In genomic region chr13:94601446-94602431, GRCh38 we compare ENCODE assay signal across 8 cellular contexts. TPM values are rescaled to one million over a fixed set of nuclear protein-coding genes. Genes with fewer than 3 reads are reported as not detected.
A peak's percentile ranks its signal among the peaks of the same experiment; 100 is the strongest.
DNase-seq lines count a peak whose midpoint lies in the region; ATAC-seq and TF ChIP-seq lines count a peak whose summit lies in the region.

Gene GPR180, plus strand, starts transcription at chr13:94601857. Its CDS starts 71 bp downstream, at chr13:94601928.

- H3F3A ChIP-seq in MM.1S (ENCODE audit: insufficient read depth, low read length): 0 out of 2 replicates have a peak, but pooled peaks cover 7% of the 10 kb centered on the region

- H3K36me3 Mint-ChIP-seq in neural crest cell (ENCODE audit: low read depth): peaks cover 4% of the 10 kb centered on the region

- ATAC-seq in foreskin keratinocyte: peak; percentile 99

- peak within 1 kb of the TSS; percentile 62 for H3K27ac Mint-ChIP-seq in neural crest cell (ENCODE audit: unreplicated experiment)

- TF ChIP-seq CTCF in MM.1S (IDR thresholded peaks at IDR 0.05; ENCODE audit: low read length) (no peak), foreskin keratinocyte (conservative IDR thresholded peaks at IDR 0.05) (no peak), neural crest cell (conservative IDR thresholded peaks at IDR 0.05) (no peak), stomach (IDR thresholded peaks at IDR 0.05) (no peak)

- peak within 1 kb of the TSS; percentile 85 for H2AFZ ChIP-seq in MM.1S (ENCODE audit: low read length)

- H3K79me2 ChIP-seq in MM.1S (ENCODE audit: low read length): peaks cover 11% of the 10 kb centered on the region

- no peak for TF ChIP-seq EP300 in stomach (IDR thresholded peaks at IDR 0.05)

- H3K9ac ChIP-seq in MM.1S (ENCODE audit: low read length): peak within 1 kb of the TSS; percentile 77

- peaks cover 5% of the 10 kb centered on the region for H3K9me3 Mint-ChIP-seq in neural crest cell

- H3K36me3 ChIP-seq in MM.1S (replicated peaks; ENCODE audit: insufficient read depth, low read length) (no peaks in the 10 kb centered on the region), stomach (peaks cover 0 to 16% (median 11%) of the 10 kb centered on the region in 4 donors)

- peaks cover 23% of the 10 kb centered on the region for H3K4me1 Mint-ChIP-seq in neural crest cell

- TF ChIP-seq POLR2A in stomach (IDR thresholded peaks at IDR 0.05): peak in 1 of 4 donors; percentile 77

- no peaks in the 10 kb centered on the region for H3K9me3 ChIP-seq in MM.1S (replicated peaks; ENCODE audit: insufficient read depth, low read length)
- no peaks in the 10 kb centered on the region for H3K9me3 ChIP-seq in stomach

- intact Hi-C loops in stomach (cut with DNase I; ENCODE audit: low total_unique reads): no loop called here

- no peaks in the 10 kb centered on the region for H3K9me2 ChIP-seq in MM.1S (replicated peaks; ENCODE audit: insufficient read depth, low read length)

- peak within 1 kb of the TSS; percentile 62 for H3K4me2 ChIP-seq in MM.1S (ENCODE audit: low read depth, low read length)

- H4K20me1 ChIP-seq in MM.1S (ENCODE audit: insufficient read depth, low read length): no peaks in the 10 kb centered on the region

- H3K4me3 ChIP-seq in MM.1S (ENCODE audit: low read length) (peak within 1 kb of the TSS; percentile 76), stomach (peak within 1 kb of the TSS; percentile 82 to 95 (median 87))

- H3K27ac ChIP-seq in MM.1S (ENCODE audit: low read length) (peak within 1 kb of the TSS; percentile 38; the same call in 1 of the 2 replicates), foreskin keratinocyte (peak within 1 kb of the TSS; percentile 21), stomach (peak within 1 kb of the TSS; percentile 84 to 96 (median 89))

- DNase-seq in GDM1 (lab: John Stamatoyannopoulos, UW): peak; percentile 99
- peak; percentile 100 for DNase-seq in HCEC 1CT
- DNase-seq in MM.1S: peak; percentile 99
- peak; percentile 100 for DNase-seq in SIG-M5 treated with dmso at 0.1 percent for 504 hours (lab: John Stamatoyannopoulos, UW; ENCODE audit: unreplicated experiment)
- peak; percentile 65 to 82 (median 66) for DNase-seq in activated naive CD4-positive, alpha-beta T cell (lab: John Stamatoyannopoulos, UW)
- DNase-seq in foreskin keratinocyte: peak; percentile 97 to 99
- peak; percentile 79 for DNase-seq in neural crest cell (ENCODE audit: low read depth, low spot score)
- DNase-seq in stomach: peak; percentile 96

- 0 to 1% (median 0%) methylated on average over 34 to 71 of the region's 71 CpGs for WGBS in stomach, 5 donors

- H3K27me3 Mint-ChIP-seq in neural crest cell (ENCODE audit: low read depth): no peaks in the 10 kb centered on the region

- H3K4me1 ChIP-seq in MM.1S (ENCODE audit: low read length) (peaks cover 7% of the 10 kb centered on the region; the same call in 1 of the 2 replicates), foreskin keratinocyte (peaks cover 13% of the 10 kb centered on the region), stomach (peaks cover 0 to 25% (median 15%) of the 10 kb centered on the region in 4 donors)

- H3K27me3 ChIP-seq in MM.1S (replicated peaks; ENCODE audit: insufficient read depth, low read length) (no peaks in the 10 kb centered on the region), foreskin keratinocyte (no peaks in the 10 kb centered on the region), stomach (no peaks in the 10 kb centered on the region)

- peak within 1 kb of the TSS; percentile 92 for H3K4me3 Mint-ChIP-seq in neural crest cell

RNA-seq across cellular contexts. Expression of gene GPR180, which starts in this region (rescaled TPM):
- total RNA-seq in foreskin keratinocyte: 16.4 and 17.0 TPM in 2 replicates
- polyA plus RNA-seq in foreskin keratinocyte: 3.7 and 4.7 TPM in 2 replicates
- total RNA-seq in neural crest cell: 6.6 TPM in 2 replicates
- 10 to 100 TPM in 1 of 5 donors, 1 to 10 TPM in 3, under 1 TPM in 1; under 0.01 to 12.9 (median 5.1) TPM for total RNA-seq in stomach
- 1 to 10 TPM; 1.1 to 1.2 (median 1.1) TPM for polyA plus RNA-seq in stomach

Comparison
In these comparisons a context has a peak if more than half of its experiments do, and no peak if none do; other contexts are left out.
1. Peak in every context shown above with its lines: DNase-seq, ATAC-seq, H3K4me3 ChIP-seq and H3K27ac ChIP-seq.
2. H3K27ac ChIP-seq: peak in every context shown above with its lines; median percentile 89 in stomach; 38 in MM.1S; 21 in foreskin keratinocyte.